8 cellular contexts compared by ENCODE assay signal in genomic region chr3:132690040-132690439, GRCh38.
"Had no signal": no experiment of that assay in that cellular context is flagged by ENCODE, and none has a peak within 500 bp of the region (broad histone marks: within the 10 kb centered on the region; RNA-seq: fewer than 3 reads in every experiment).

No MANE protein-coding gene starts in this region.

- H3K9me3 ChIP-seq: HAP-1 had no signal

- DNase-seq: GM23248, GOT3, H7, HFFc6 had no signal

- H3K4me1 ChIP-seq: HAP-1 had no signal

- H3K4me3 ChIP-seq: GM23248, HAP-1 had no signal

- ATAC-seq: HCT116, HepG2 had no signal

- H3K27ac ChIP-seq: GM23248, HL-60 had no signal
